ENCODE assay signal across 8 cellular contexts in the genomic region with DNA sequence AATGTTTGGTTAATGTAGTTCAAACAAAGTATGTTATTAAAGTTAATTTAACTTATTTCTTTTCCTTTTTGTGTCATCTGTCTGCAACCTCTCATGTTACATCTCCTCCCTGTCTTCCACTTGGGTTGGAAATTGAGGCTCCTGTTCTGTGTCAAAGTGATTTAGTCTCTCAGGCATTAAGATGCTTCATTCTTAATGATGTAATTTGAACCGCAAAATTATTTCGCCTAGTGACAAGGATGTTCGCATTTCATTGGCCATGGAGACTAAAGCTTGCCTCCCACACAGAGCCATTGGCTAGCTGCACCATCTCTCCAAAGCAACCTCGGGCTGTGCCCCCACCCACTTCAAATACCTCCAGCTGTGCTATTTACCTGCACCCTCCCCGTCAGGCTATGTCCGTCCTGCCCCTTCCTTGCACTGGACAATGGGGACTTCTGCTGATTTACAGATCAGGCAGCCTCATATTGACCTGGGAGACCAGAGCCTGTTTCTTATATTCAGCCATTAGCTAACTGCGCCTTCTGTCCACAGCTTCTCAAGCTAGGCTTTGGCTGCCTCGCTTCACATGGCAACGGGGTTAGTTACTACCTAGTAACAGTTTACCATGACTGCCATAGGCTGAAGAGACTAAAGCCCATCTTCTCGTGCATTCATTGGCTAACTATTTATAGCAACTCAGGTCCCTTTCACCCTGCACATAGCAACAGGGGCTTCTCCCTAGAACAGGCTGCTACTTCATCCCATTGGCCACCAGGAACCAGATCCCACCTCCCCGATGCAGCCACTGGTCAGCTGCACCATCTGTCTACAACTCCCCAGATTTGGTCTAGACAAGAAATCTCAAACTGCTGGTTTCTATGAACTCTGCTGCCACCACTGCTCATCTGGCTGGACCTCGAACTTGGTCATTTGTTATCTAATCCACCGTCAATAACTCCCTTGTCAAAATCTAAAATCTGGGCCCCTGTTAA. TPM values are rescaled to one million over a fixed set of nuclear protein-coding genes. Genes with fewer than 3 reads are reported as not detected.
DNase-seq lines count a peak whose midpoint lies in the region; ATAC-seq and TF ChIP-seq lines count a peak whose summit lies in the region.

No MANE protein-coding gene starts in this region.

- H3K27me3 Mint-ChIP-seq in activated CD8-positive, alpha-beta T cell treated with anti-CD3 and anti-CD28 coated beads for 36 hours: no peaks in the 10 kb centered on the region

- POLR2A ChIA-PET in activated CD8-positive, alpha-beta T cell treated with anti-CD3 and anti-CD28 coated beads for 36 hours (lab: Charles Lee): interaction anchor here (0.9 kb wide), 1 partner anchor 10 kb away, joined by 3 read pairs; no protein-coding TSS in a partner anchor

- peak in 1 of 4 donors; percentile 32 for TF ChIP-seq POLR2A in upper lobe of left lung (IDR thresholded peaks at IDR 0.05)

- peaks cover 5% of the 10 kb centered on the region for H3K9me3 Mint-ChIP-seq in activated CD8-positive, alpha-beta T cell treated with anti-CD3 and anti-CD28 coated beads for 36 hours

- H3K36me3 ChIP-seq in mucosa of stomach (ENCODE audit: control insufficient read depth, insufficient read depth, low read length): no peaks in the 10 kb centered on the region
- H3K36me3 ChIP-seq in upper lobe of left lung: no peaks in the 10 kb centered on the region

- peaks cover 4% of the 10 kb centered on the region for H3K4me1 ChIP-seq in mucosa of stomach (ENCODE audit: control insufficient read depth, insufficient read depth, low read length)
- no peaks in the 10 kb centered on the region for H3K4me1 ChIP-seq in upper lobe of left lung

- CTCF ChIA-PET in activated CD8-positive, alpha-beta T cell treated with anti-CD3 and anti-CD28 coated beads for 36 hours (lab: Charles Lee): interaction anchor here (0.9 kb wide), 1 partner anchor 171 kb away, joined by 3 read pairs; no protein-coding TSS in a partner anchor

- H3K4me3 Mint-ChIP-seq in activated CD8-positive, alpha-beta T cell treated with anti-CD3 and anti-CD28 coated beads for 36 hours: peak overlapping the region; percentile 24

- no peak for TF ChIP-seq CTCF in activated CD8-positive, alpha-beta T cell treated with anti-CD3 and anti-CD28 coated beads for 36 hours (IDR thresholded peaks at IDR 0.05)
- TF ChIP-seq CTCF in fibroblast of pulmonary artery (IDR thresholded peaks at IDR 0.05; ENCODE audit: low read length, missing control alignments): peak; percentile 3
- no peak for TF ChIP-seq CTCF in upper lobe of left lung (IDR thresholded peaks at IDR 0.05)

- no peak for TF ChIP-seq EP300 in upper lobe of left lung (IDR thresholded peaks at IDR 0.05)

- ATAC-seq in GM18858 (IDR thresholded peaks at IDR 0.05; ENCODE audit: unreplicated experiment) (peak; percentile 92), HG02981 (IDR thresholded peaks at IDR 0.05; ENCODE audit: unreplicated experiment) (peak; percentile 90), upper lobe of left lung (ENCODE audit: low FRiP score in 2 of 2) (peak; percentile 93)
- peak; percentile 55 for ATAC-seq in activated CD8-positive, alpha-beta T cell treated with anti-CD3 and anti-CD28 coated beads for 36 hours

- no peak overlapping the region for H3K27ac Mint-ChIP-seq in activated CD8-positive, alpha-beta T cell treated with anti-CD3 and anti-CD28 coated beads for 36 hours

- H3K4me3 ChIP-seq in fibroblast of pulmonary artery (replicated peaks; ENCODE audit: low read depth, low read length) (peak overlapping the region; percentile 46), mucosa of stomach (ENCODE audit: low read length) (no peak overlapping the region), upper lobe of left lung (peak overlapping the region in 3 of 4 donors; percentile 12 to 35 (median 28))

- H3K4me1 Mint-ChIP-seq in activated CD8-positive, alpha-beta T cell treated with anti-CD3 and anti-CD28 coated beads for 36 hours (ENCODE audit: low read depth): peaks cover 22% of the 10 kb centered on the region

- WGBS in upper lobe of left lung, 2 donors: 12 to 47% methylated on average over 5 to 13 of the region's 13 CpGs

- DNase-seq in C1 segment of cervical spinal cord (lab: John Stamatoyannopoulos, UW) (peak; percentile 7 to 98 (median 66)), NCI-H2107 (lab: John Stamatoyannopoulos, UW) (peak; percentile 64), fibroblast of pulmonary artery (ENCODE audit: low read depth) (peak; percentile 96), upper lobe of left lung (peak in 1 of 2 donors; percentile 85)
- peak; percentile 60 for DNase-seq in activated CD8-positive, alpha-beta T cell treated with anti-CD3 and anti-CD28 coated beads for 36 hours

- peak overlapping the region; percentile 1 for H3K9ac ChIP-seq in mucosa of stomach (ENCODE audit: low read length)

- no peaks in the 10 kb centered on the region for H3K27me3 ChIP-seq in mucosa of stomach (ENCODE audit: control insufficient read depth, insufficient read depth, low read length)
- no peaks in the 10 kb centered on the region for H3K27me3 ChIP-seq in upper lobe of left lung

- no peaks in the 10 kb centered on the region for H3K9me3 ChIP-seq in mucosa of stomach (ENCODE audit: control insufficient read depth, low read length)
- no peaks in the 10 kb centered on the region for H3K9me3 ChIP-seq in upper lobe of left lung

- peak overlapping the region in 2 of 4 donors; percentile 42 to 82 for H3K27ac ChIP-seq in upper lobe of left lung

- H3K36me3 Mint-ChIP-seq in activated CD8-positive, alpha-beta T cell treated with anti-CD3 and anti-CD28 coated beads for 36 hours (ENCODE audit: low read depth): peaks cover 6% of the 10 kb centered on the region

- intact Hi-C loops in activated CD8-positive, alpha-beta T cell treated with anti-CD3 and anti-CD28 coated beads for 36 hours (cut with micrococcal nuclease): no loop called here

RNA-seq across cellular contexts. Expression of a gene that starts 8.6 kb away (rescaled TPM):
- 1 to 10 TPM in 1 of 2 experiments, under 1 TPM in 1; 0.52 to 1.0 TPM for total RNA-seq in activated CD8-positive, alpha-beta T cell treated with anti-CD3 and anti-CD28 coated beads for 36 hours
- 1 to 10 TPM in 2 of 6 donors, under 1 TPM in 1, not detected in 3; 0.15 to 1.9 (median 1.0) TPM for total RNA-seq in upper lobe of left lung
